ENCODE assay signal across 8 cellular contexts in the genomic region with DNA sequence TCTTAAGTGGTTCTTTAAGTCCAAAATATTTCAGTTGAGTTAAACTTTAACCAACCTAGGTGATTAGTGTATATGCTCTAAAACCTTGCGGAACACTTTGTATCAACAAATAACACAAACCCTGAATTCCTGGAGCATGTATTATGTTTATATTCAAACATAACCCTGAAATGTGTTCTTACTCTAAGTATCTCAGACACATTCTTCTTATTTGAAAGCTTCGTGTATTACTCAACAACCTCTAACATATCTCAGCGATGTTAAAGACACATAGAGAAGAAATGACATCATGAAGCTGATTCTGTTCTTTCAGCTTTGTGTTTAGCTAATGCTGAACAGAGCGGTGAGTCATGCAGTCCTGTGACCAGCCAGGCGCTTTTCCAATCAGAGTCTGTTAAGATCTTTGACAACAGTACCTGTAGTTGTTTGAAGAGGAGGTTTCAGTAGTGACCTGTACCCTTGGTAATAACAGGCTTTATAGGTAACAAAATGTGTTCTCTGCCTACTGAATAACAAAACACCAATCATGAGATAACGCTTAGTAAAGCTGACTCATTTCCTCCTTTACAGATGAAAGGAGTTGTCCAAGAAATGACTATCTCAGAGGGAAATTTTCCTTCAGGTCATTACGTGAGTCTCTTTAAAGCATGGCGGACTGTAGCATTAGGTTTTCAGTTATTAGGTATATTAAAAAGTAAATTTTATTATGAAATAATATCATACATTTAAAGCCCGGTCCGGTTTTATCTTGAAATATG.
DNase-seq lines count a peak whose midpoint lies in the region; ATAC-seq and TF ChIP-seq lines count a peak whose summit lies in the region.

No MANE protein-coding gene starts in this region.

- peaks cover 3% of the 10 kb centered on the region for H3K36me3 Mint-ChIP-seq in activated naive CD8-positive, alpha-beta T cell

- H3K9ac ChIP-seq in PC-3 (ENCODE audit: low read length): peak overlapping the region; percentile 65

- no peaks in the 10 kb centered on the region for H3K9me2 ChIP-seq in PC-3 (replicated peaks; ENCODE audit: low read length)

- peak in 1 of 2 donors; percentile 14 for TF ChIP-seq POLR2A in heart left ventricle (IDR thresholded peaks at IDR 0.05)

- H3K27ac ChIP-seq in PC-3 (ENCODE audit: low read length) (peak overlapping the region; percentile 91), heart left ventricle (peak overlapping the region in 11 of 12 donors; percentile 26 to 85 (median 54))

- ATAC-seq in GM18907 (IDR thresholded peaks at IDR 0.05; ENCODE audit: unreplicated experiment): peak; percentile 92
- ATAC-seq in HG03135 (IDR thresholded peaks at IDR 0.05; ENCODE audit: unreplicated experiment): peak; percentile 97
- peak; percentile 86 for ATAC-seq in PC-3
- ATAC-seq in heart left ventricle: peak; percentile 65 to 89 (median 86)

- no peaks in the 10 kb centered on the region for H3K27me3 Mint-ChIP-seq in activated naive CD8-positive, alpha-beta T cell

- H3K4me1 ChIP-seq in PC-3 (ENCODE audit: insufficient read depth, low read length) (peaks cover 51% of the 10 kb centered on the region), heart left ventricle (peaks cover 0 to 51% (median 17%) of the 10 kb centered on the region in 12 donors)

- no peaks in the 10 kb centered on the region for H3K27me3 ChIP-seq in PC-3 (ENCODE audit: low read length)
- H3K27me3 ChIP-seq in heart left ventricle: no peaks in the 10 kb centered on the region

- DNase-seq in AG08396 (ENCODE audit: low spot score) (peak; percentile 80), PC-3 (peak; percentile 94), heart left ventricle (peak; percentile 61 to 74 (median 66)), retinal pigment epithelial cell (ENCODE audit: low read depth) (peak; percentile 98), NCI-H1048 (lab: John Stamatoyannopoulos, UW) (no peak)

- H3K9me3 Mint-ChIP-seq in activated naive CD8-positive, alpha-beta T cell (ENCODE audit: low read depth): no peaks in the 10 kb centered on the region

- 44 to 47% (median 46%) methylated on average over 10 of the region's 10 CpGs for WGBS in heart left ventricle, 4 donors

- H3K36me3 ChIP-seq in PC-3 (ENCODE audit: low read depth, low read length) (no peaks in the 10 kb centered on the region), heart left ventricle (no peaks in the 10 kb centered on the region)

- peak overlapping the region; percentile 59 for H3K4me2 ChIP-seq in PC-3 (ENCODE audit: low read length)

- peaks cover 7% of the 10 kb centered on the region for H3F3A ChIP-seq in PC-3 (ENCODE audit: low read length, unreplicated experiment)

- TSS peak; percentile 73 for BruUV-seq in PC-3 (replicated peaks; lab: Mats Ljungman, UMichigan)

- no peak overlapping the region for H2AFZ ChIP-seq in PC-3 (ENCODE audit: low read length)

- no peaks in the 10 kb centered on the region for H3K9me3 ChIP-seq in PC-3 (ENCODE audit: low read length)
- no peaks in the 10 kb centered on the region for H3K9me3 ChIP-seq in heart left ventricle

- H3K4me1 Mint-ChIP-seq in activated naive CD8-positive, alpha-beta T cell (ENCODE audit: low read depth): peaks cover 37% of the 10 kb centered on the region

- POLR2A ChIA-PET in PC-3 (lab: Charles Lee; ENCODE audit: unreplicated experiment): interaction anchor here (0.5 to 2.2 kb wide), 10 partner anchors 9 to 819 kb away, joined by 3 to 11 read pairs (median 4); a partner anchor contains a TSS

- H3K27ac Mint-ChIP-seq in activated naive CD8-positive, alpha-beta T cell: peak overlapping the region; percentile 93

- peak overlapping the region; percentile 5; the same call in 1 of the 2 replicates for H3K4me3 ChIP-seq in PC-3 (ENCODE audit: low read length)
- H3K4me3 ChIP-seq in heart left ventricle: peak overlapping the region in 1 of 12 donors; percentile 13
- H3K4me3 ChIP-seq in retinal pigment epithelial cell (ENCODE audit: low read length): no peak overlapping the region

- TF ChIP-seq CTCF in PC-3 (conservative IDR thresholded peaks at IDR 0.05; ENCODE audit: low read depth, low read length): no peak
- no peak for TF ChIP-seq CTCF in heart left ventricle (IDR thresholded peaks at IDR 0.05)
- no peak for TF ChIP-seq CTCF in retinal pigment epithelial cell (conservative IDR thresholded peaks at IDR 0.05; ENCODE audit: low read depth, low read length)

- no peaks in the 10 kb centered on the region for H4K20me1 ChIP-seq in PC-3 (ENCODE audit: low read length)

- CTCF ChIA-PET in PC-3 (lab: Charles Lee): interaction anchor here (0.6 kb wide), 2 partner anchors 35 to 43 kb away, joined by 3 to 6 read pairs; no protein-coding TSS in a partner anchor

- intact Hi-C loops in PC-3 (cut with micrococcal nuclease) (loop anchor here (1.0 to 5.0 kb wide), 7 partner anchors 24 to 874 kb away; a partner anchor contains a TSS), heart left ventricle (cut with DNase I) (loop anchor here in 1 of 10 donors (2.0 kb wide), 1 partner anchor 16 kb away; no protein-coding TSS in a partner anchor)

- H3K79me2 ChIP-seq in PC-3 (ENCODE audit: low read length): no peaks in the 10 kb centered on the region

- peak overlapping the region; percentile 60 for H3K4me3 Mint-ChIP-seq in activated naive CD8-positive, alpha-beta T cell
